In genomic region chr11:113397821-113398220, GRCh38 we compare ENCODE assay signal across 26 cellular contexts. TPM values are rescaled to one million over a fixed set of nuclear protein-coding genes. Genes with fewer than 3 reads are reported as not detected.
A peak's percentile ranks its signal among the peaks of the same experiment; 100 is the strongest.
DNase-seq lines count a peak whose midpoint lies in the region; ATAC-seq and TF ChIP-seq lines count a peak whose summit lies in the region.
"Had no signal": no experiment of that assay in that cellular context is flagged by ENCODE, and none has a peak within 500 bp of the region (broad histone marks: within the 10 kb centered on the region; RNA-seq: fewer than 3 reads in every experiment).

No MANE protein-coding gene starts in this region.

- H3K4me1 Mint-ChIP-seq in T-helper 17 cell = no peaks in the 10 kb centered on the region
- H3K4me1 Mint-ChIP-seq: CD14-positive monocyte; CD4-positive, alpha-beta memory T cell; CD4-positive, CD25-positive, alpha-beta regulatory T cell; CD8-positive, alpha-beta memory T cell had no signal

- H3K14ac ChIP-seq in neuronal stem cell (ENCODE audit: low read length) = no peak overlapping the region

- ATAC-seq in Right ventricle myocardium superior (ENCODE audit: poor library complexity) = no peak
- ATAC-seq in T-helper 17 cell = no peak
- ATAC-seq: GM12878 had no signal

- POLR2A ChIA-PET in RWPE1 (lab: Yijun Ruan, JAX; ENCODE audit: low non-redundant PET) = interaction anchor here (0.6 kb wide), 1 partner anchor 85 kb away, joined by 3 read pairs; no protein-coding TSS in a partner anchor

- H3K4ac ChIP-seq in neuronal stem cell (ENCODE audit: low read length) = no peak overlapping the region

- H2BK120ac ChIP-seq in neuronal stem cell (ENCODE audit: low read depth, low read length) = no peak overlapping the region

- H3K23ac ChIP-seq in neuronal stem cell (ENCODE audit: low read depth, low read length, poor library complexity) = no peak overlapping the region

- no peaks in the 10 kb centered on the region for H3K79me1 ChIP-seq in neuronal stem cell (ENCODE audit: low read depth, low read length)

- H3K4me1 ChIP-seq in neuronal stem cell (ENCODE audit: control insufficient read depth in 2 of 2, insufficient read depth in 1 of 2, low read depth in 1 of 2, low read length in 2 of 2) = no peaks in the 10 kb centered on the region
- H3K4me1 ChIP-seq: BE2C had no signal

- H3K27me3 ChIP-seq in neuronal stem cell (ENCODE audit: control insufficient read depth in 3 of 3, insufficient read depth in 3 of 3, low read depth in 1 of 3, low read length in 3 of 3) = peaks cover 0 to 26% (median 0%) of the 10 kb centered on the region in 3 experiments
- H3K27me3 ChIP-seq: BE2C, BLaER1 had no signal

- H3K27me3 Mint-ChIP-seq in T-helper 17 cell = no peaks in the 10 kb centered on the region
- H3K27me3 Mint-ChIP-seq: CD4-positive, alpha-beta memory T cell had no signal

- no peak overlapping the region for H3K4me3 ChIP-seq in neuronal stem cell (ENCODE audit: low read length in 2 of 2)
- H3K4me3 ChIP-seq: BLaER1, GM12878 had no signal

- no peak overlapping the region for H3K27ac Mint-ChIP-seq in T-helper 17 cell
- H3K27ac Mint-ChIP-seq: CD14-positive monocyte; CD4-positive, alpha-beta memory T cell; CD4-positive, CD25-positive, alpha-beta regulatory T cell; CD8-positive, alpha-beta memory T cell had no signal

- no peak overlapping the region for H2AFZ ChIP-seq in neuronal stem cell (ENCODE audit: low read length)

- TF ChIP-seq CTCF in RWPE1 (conservative IDR thresholded peaks at IDR 0.05; ENCODE audit: low read depth) = no peak

- no peak overlapping the region for H2BK5ac ChIP-seq in neuronal stem cell (ENCODE audit: low read length)

- no peak overlapping the region for H3K4me2 ChIP-seq in neuronal stem cell (ENCODE audit: insufficient read depth, low read length, poor library complexity, severe bottlenecking)
- H3K4me2 ChIP-seq: BLaER1 had no signal

- no peak overlapping the region for H2BK12ac ChIP-seq in neuronal stem cell (ENCODE audit: low read length)

- intact Hi-C loops in cardiac septum (cut with DNase I) (no loop called here), Right ventricle myocardium superior (cut with DNase I) (no loop called here)

- H3K36me3 ChIP-seq in neuronal stem cell (replicated peaks in 1 of 2; ENCODE audit: control insufficient read depth in 2 of 2, insufficient read depth in 2 of 2, low read length in 2 of 2) = no peaks in the 10 kb centered on the region
- H3K36me3 ChIP-seq: BE2C, BLaER1 had no signal

- H4K91ac ChIP-seq in neuronal stem cell (ENCODE audit: low read depth, low read length, poor library complexity) = no peak overlapping the region

- no peak overlapping the region for H3K4me3 Mint-ChIP-seq in T-helper 17 cell
- H3K4me3 Mint-ChIP-seq: CD14-positive monocyte; CD4-positive, alpha-beta memory T cell; CD4-positive, CD25-positive, alpha-beta regulatory T cell; CD8-positive, alpha-beta memory T cell had no signal

- peak overlapping the region; percentile 39 for H3K18ac ChIP-seq in neuronal stem cell (ENCODE audit: low read length)

- no peak overlapping the region for H2AK5ac ChIP-seq in neuronal stem cell (ENCODE audit: low read depth, low read length)

- no CpG with 5 or more reads among the region's 4 CpGs for WGBS in neuronal stem cell (ENCODE audit: extremely low coverage in 2 of 2, insufficient read length in 2 of 2, insufficient replicate concordance in 1 of 2), 2 donors

- CTCF ChIA-PET in RWPE1 (lab: Yijun Ruan, JAX) = no interaction called here

- H4K8ac ChIP-seq in neuronal stem cell (ENCODE audit: low read depth, low read length) = no peak overlapping the region

- H3K9ac ChIP-seq in neuronal stem cell (ENCODE audit: low read depth, low read length, poor library complexity) = no peak overlapping the region
- H3K9ac ChIP-seq: BLaER1 had no signal

- DNase-seq in cardiac septum (ENCODE audit: low spot score) (peak; percentile 60), Right ventricle myocardium superior (no peak), RWPE1 (ENCODE audit: low spot score) (no peak), neuronal stem cell (ENCODE audit: low spot score) (no peak), ureter (ENCODE audit: low spot score) (no peak), T-helper 17 cell (no peak)
- DNase-seq: 8988T; ACHN; BE2C; CD4-positive, alpha-beta memory T cell; CD4-positive, CD25-positive, alpha-beta regulatory T cell; CD8-positive, alpha-beta memory T cell; COR-L47; DMS 273 treated with DMSO at 0.1 percent for 48 hours; DMS153; DMS53; DMS79; DND-41; EL; GDM1 had no signal

- H3K36me3 Mint-ChIP-seq in T-helper 17 cell (ENCODE audit: low read depth) = no peaks in the 10 kb centered on the region
- H3K36me3 Mint-ChIP-seq: CD14-positive monocyte; CD4-positive, alpha-beta memory T cell; CD4-positive, CD25-positive, alpha-beta regulatory T cell had no signal

- H3K27ac ChIP-seq in RWPE1 (peak overlapping the region; percentile 43), neuronal stem cell (replicated peaks; ENCODE audit: low read length) (no peak overlapping the region)
- H3K27ac ChIP-seq: BLaER1 had no signal

- no peak overlapping the region for H2BK15ac ChIP-seq in neuronal stem cell (ENCODE audit: low read length)

- H3K9me3 ChIP-seq in neuronal stem cell (replicated peaks in 1 of 2; ENCODE audit: control insufficient read depth in 2 of 2, insufficient read depth in 1 of 2, low read depth in 1 of 2, low read length in 2 of 2) = no peaks in the 10 kb centered on the region
- H3K9me3 ChIP-seq in T-helper 17 cell (ENCODE audit: control insufficient read depth, low read length, poor library complexity, severe bottlenecking) = no peaks in the 10 kb centered on the region
- H3K9me3 ChIP-seq: BE2C, BLaER1 had no signal

RNA-seq across cellular contexts. Expression of gene ANKK1, which starts 10.2 kb away (rescaled TPM):
- 0.16 TPM for total RNA-seq in cardiac septum
- not detected for total RNA-seq in Right ventricle myocardium superior
- polyA plus RNA-seq in neuronal stem cell (2013, experiment 1 of 2) = 0.13 TPM
- polyA plus RNA-seq in neuronal stem cell (2013, experiment 2 of 2) = 0.08 TPM
- 1.4 TPM for total RNA-seq in ureter
- total RNA-seq in T-helper 17 cell = 1 to 10 TPM; 2.0 to 2.4 TPM
- total RNA-seq: Daoy, G401, GM12878 had no signal
- polyA plus RNA-seq: AG04450, GM12878 had no signal
